In genomic region chr7:149494738-149495368, GRCh38 we compare ENCODE assay signal across 9 cellular contexts. TPM values are rescaled to one million over a fixed set of nuclear protein-coding genes. Genes with fewer than 3 reads are reported as not detected.
DNase-seq lines count a peak whose midpoint lies in the region; ATAC-seq and TF ChIP-seq lines count a peak whose summit lies in the region.
"Had no signal": no experiment of that assay in that cellular context is flagged by ENCODE, and none has a peak within 500 bp of the region (broad histone marks: within the 10 kb centered on the region; RNA-seq: fewer than 3 reads in every experiment).

No MANE protein-coding gene starts in this region.

- H2AFZ ChIP-seq in fibroblast of lung (ENCODE audit: low read length), result no peak overlapping the region

- in situ Hi-C loops in gastrocnemius medialis (cut with MboI; ENCODE audit: low sequenced_read_pairs in 4 of 4), result loop anchor here in 1 of 4 donors (25.0 kb wide), 1 partner anchor 233 kb away; the partner anchor contains the start of gene ZNF783

- peaks cover 7% of the 10 kb centered on the region for H3K4me1 ChIP-seq in fibroblast of lung (ENCODE audit: control insufficient read depth, extremely low read depth, insufficient read depth, low read length)
- peaks cover 25% of the 10 kb centered on the region in 2 donors for H3K4me1 ChIP-seq in gastrocnemius medialis

- no peak overlapping the region for H3K4me2 ChIP-seq in fibroblast of lung (ENCODE audit: extremely low read depth, insufficient read depth, low read length)

- H3K36me3 ChIP-seq in fibroblast of lung (ENCODE audit: control insufficient read depth, insufficient read depth, low read length) (peaks cover 28% of the 10 kb centered on the region), gastrocnemius medialis (peaks cover 0 to 44% of the 10 kb centered on the region in 2 donors)

- H3K27ac ChIP-seq in fibroblast of lung (ENCODE audit: insufficient read depth, low read length), result peak overlapping the region; percentile 7
- peak overlapping the region; percentile 31 to 84 (median 60) for H3K27ac ChIP-seq in gastrocnemius medialis

- H3K27me3 ChIP-seq in fibroblast of lung (ENCODE audit: control insufficient read depth, insufficient read depth, low read length) (peaks cover 2% of the 10 kb centered on the region), gastrocnemius medialis (no peaks in the 10 kb centered on the region)

- no peaks in the 10 kb centered on the region for H3K9me3 ChIP-seq in fibroblast of lung (ENCODE audit: control insufficient read depth, insufficient read depth, low read depth, low read length)
- no peaks in the 10 kb centered on the region for H3K9me3 ChIP-seq in gastrocnemius medialis

- H3K4me3 ChIP-seq in fibroblast of lung (replicated peaks in 1 of 4; ENCODE audit: control extremely low read depth in 1 of 4, insufficient read depth in 1 of 4, low read depth in 3 of 4, low read length in 4 of 4) (peak overlapping the region in 1 of 4 experiments; percentile 62), gastrocnemius medialis (no peak overlapping the region)

- DNase-seq in GM04504 (ENCODE audit: low read depth), result peak; percentile 21
- peak; percentile 65 for DNase-seq in OCI-M1 (lab: John Stamatoyannopoulos, UW)
- DNase-seq in fibroblast of lung (ENCODE audit: low read depth in 2 of 2), result peak in 1 of 2 donors; percentile 75
- DNase-seq in gastrocnemius medialis, result no peak
- DNase-seq in EL, result no peak
- no peak for DNase-seq in NCI-H2227 treated with DMSO at 0.1 percent for 48 hours (lab: John Stamatoyannopoulos, UW)
- DNase-seq in NCI-H524 (lab: John Stamatoyannopoulos, UW), result no peak
- DNase-seq: NCI-H2029 treated with DMSO at 0.1 percent for 48 hours had no signal

- H4K20me1 ChIP-seq in fibroblast of lung (ENCODE audit: control insufficient read depth, extremely low read depth, insufficient read depth, low read length), result no peaks in the 10 kb centered on the region

- TF ChIP-seq POLR2A in gastrocnemius medialis (IDR thresholded peaks at IDR 0.05), result no peak

- H3K79me2 ChIP-seq in fibroblast of lung (ENCODE audit: control insufficient read depth, insufficient read depth, low read length), result peaks cover 19% of the 10 kb centered on the region

- H3K9ac ChIP-seq in fibroblast of lung (ENCODE audit: insufficient read depth, low read length), result no peak overlapping the region

- intact Hi-C loops in gastrocnemius medialis (cut with DNase I; ENCODE audit: low total_unique reads), result loop anchor here (5.0 kb wide), 3 partner anchors 127 to 258 kb away; partner anchors contain the start of genes ZNF212 and ZNF783

- ATAC-seq in gastrocnemius medialis (no peak), GM19463 (IDR thresholded peaks at IDR 0.05; ENCODE audit: unreplicated experiment) (no peak)

- TF ChIP-seq CTCF in fibroblast of lung (conservative IDR thresholded peaks at IDR 0.05 in 1 of 2, IDR thresholded peaks at IDR 0.05 in 1 of 2; ENCODE audit: low read depth in 1 of 2, low read length in 2 of 2) (no peak), gastrocnemius medialis (IDR thresholded peaks at IDR 0.05 in 4 of 5, conservative IDR thresholded peaks at IDR 0.05 in 1 of 5) (no peak)

RNA-seq across cellular contexts. Expression of gene ZNF746, which starts 2.8 kb away (rescaled TPM):
- 17.2 and 21.5 TPM in 2 replicates for total RNA-seq in fibroblast of lung
- polyA plus RNA-seq in fibroblast of lung, result 5.9 and 7.3 TPM in 2 replicates
- 9.0 and 10.6 TPM in 2 replicates for polyA plus RNA-seq in fibroblast of lung (2012)
- 7.8 and 9.2 TPM in 2 replicates for polyA minus RNA-seq in fibroblast of lung (ENCODE audit: low replicate concordance)
- 10 to 100 TPM; 12.4 to 17.4 (median 15.7) TPM for total RNA-seq in gastrocnemius medialis

RNA-seq across cellular contexts. Expression of gene ZNF777, which starts 34.0 kb away (rescaled TPM):
- total RNA-seq in fibroblast of lung (3.6 and 4.1 TPM in 2 replicates), gastrocnemius medialis (10 to 100 TPM in 3 of 4 donors, 1 to 10 TPM in 1; 7.6 to 17.6 (median 15.1) TPM)
- polyA plus RNA-seq in fibroblast of lung, result 4.9 and 7.4 TPM in 2 replicates
- polyA plus RNA-seq in fibroblast of lung (2012), result 7.6 and 10.6 TPM in 2 replicates
- polyA minus RNA-seq in fibroblast of lung (ENCODE audit: low replicate concordance), result 3.4 and 4.5 TPM in 2 replicates

Comparison
In these comparisons a context has a peak if more than half of its experiments do, and no peak if none do; other contexts are left out.
1. DNase-seq: peak in GM04504 (single experiment) and OCI-M1 (single experiment); none in gastrocnemius medialis (0 of 2), EL (single experiment), NCI-H2227 treated with DMSO at 0.1 percent for 48 hours (single experiment) and NCI-H524 (0 of 2).